In the genomic region with DNA sequence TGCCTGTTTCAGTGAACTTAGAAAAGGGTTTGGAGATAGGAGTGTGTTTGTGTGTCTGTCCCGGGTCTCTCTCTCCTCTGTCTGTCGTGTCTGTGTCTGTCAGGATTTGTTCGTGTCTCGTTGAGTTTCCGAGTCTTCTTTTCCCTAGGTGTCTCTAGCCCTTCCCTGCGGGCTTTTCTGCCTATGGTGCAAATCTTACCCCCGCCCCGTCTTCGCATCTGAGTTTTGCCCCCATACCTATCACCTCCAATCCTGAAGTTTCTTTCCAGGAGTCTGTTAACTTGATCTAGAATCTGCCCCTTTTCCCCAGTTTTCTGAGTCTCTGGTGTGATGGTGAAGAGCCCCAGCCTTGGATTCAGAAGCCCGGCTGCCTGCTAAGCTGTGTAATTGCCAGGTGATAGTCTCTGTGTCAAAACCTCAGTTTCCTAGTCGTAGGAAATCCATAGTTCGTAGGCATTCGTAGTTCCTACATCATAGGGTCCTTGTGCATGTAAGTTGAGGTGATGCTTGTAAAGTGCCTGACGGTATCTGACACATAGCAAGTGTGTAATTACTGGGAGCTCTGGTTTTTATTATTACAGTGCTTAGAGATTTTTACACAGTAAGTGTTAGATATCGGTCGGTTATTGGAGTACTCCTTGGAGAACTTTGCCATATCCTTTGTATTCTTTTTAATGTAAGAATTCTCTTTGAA, we compare ENCODE assay signal across 8 cellular contexts. TPM values are rescaled to one million over a fixed set of nuclear protein-coding genes. Genes with fewer than 3 reads are reported as not detected.
A peak's percentile ranks its signal among the peaks of the same experiment; 100 is the strongest.
DNase-seq lines count a peak whose midpoint lies in the region; ATAC-seq and TF ChIP-seq lines count a peak whose summit lies in the region.

No MANE protein-coding gene starts in this region.

- H3K27me3 ChIP-seq in BE2C (no peaks in the 10 kb centered on the region), MM.1S (replicated peaks; ENCODE audit: insufficient read depth, low read length) (no peaks in the 10 kb centered on the region)

- ATAC-seq in naive thymus-derived CD8-positive, alpha-beta T cell: no peak
- ATAC-seq in HG03442 (IDR thresholded peaks at IDR 0.05; ENCODE audit: unreplicated experiment) (no peak), GM21717 (IDR thresholded peaks at IDR 0.05; ENCODE audit: unreplicated experiment) (no peak), HG02571 (IDR thresholded peaks at IDR 0.05; ENCODE audit: unreplicated experiment) (no peak)

- H3K4me1 ChIP-seq in BE2C (peaks cover 19% of the 10 kb centered on the region), MM.1S (ENCODE audit: low read length) (peaks cover 27% of the 10 kb centered on the region)

- peak overlapping the region; percentile 87 for H3K27ac ChIP-seq in MM.1S (ENCODE audit: low read length)
- H3K27ac ChIP-seq in coronary artery: peak overlapping the region; percentile 82 to 98

- H3K27ac Mint-ChIP-seq in naive thymus-derived CD8-positive, alpha-beta T cell: peak overlapping the region; percentile 89 to 99 (median 96)

- H3K9me2 ChIP-seq in MM.1S (replicated peaks; ENCODE audit: insufficient read depth, low read length): no peaks in the 10 kb centered on the region

- H3K36me3 Mint-ChIP-seq in naive thymus-derived CD8-positive, alpha-beta T cell: peaks cover 2 to 63% (median 4%) of the 10 kb centered on the region in 3 donors

- H3K4me3 Mint-ChIP-seq in naive thymus-derived CD8-positive, alpha-beta T cell: peak overlapping the region; percentile 94 to 98 (median 96)

- no peaks in the 10 kb centered on the region for H3K27me3 Mint-ChIP-seq in naive thymus-derived CD8-positive, alpha-beta T cell

- H3F3A ChIP-seq in MM.1S (ENCODE audit: insufficient read depth, low read length): peaks cover 41% of the 10 kb centered on the region

- H3K9ac ChIP-seq in MM.1S (ENCODE audit: low read length): peak overlapping the region; percentile 85

- peaks cover 85% of the 10 kb centered on the region for H3K79me2 ChIP-seq in MM.1S (ENCODE audit: low read length)

- H3K4me2 ChIP-seq in MM.1S (ENCODE audit: low read depth, low read length): peak overlapping the region; percentile 55

- H4K20me1 ChIP-seq in MM.1S (ENCODE audit: insufficient read depth, low read length): peaks cover 6% of the 10 kb centered on the region

- no peak for DNase-seq in BE2C
- DNase-seq in MM.1S: peak; percentile 19
- no peak for DNase-seq in coronary artery (ENCODE audit: low spot score)
- no peak for DNase-seq in naive thymus-derived CD8-positive, alpha-beta T cell
- DNase-seq in SKM-1 treated with dmso at 0.1 percent for 144 hours (lab: John Stamatoyannopoulos, UW; ENCODE audit: unreplicated experiment): no peak

- TF ChIP-seq CTCF in BE2C (IDR thresholded peaks at IDR 0.05; ENCODE audit: low read depth, low read length) (no peak), MM.1S (IDR thresholded peaks at IDR 0.05; ENCODE audit: low read length) (no peak), coronary artery (IDR thresholded peaks at IDR 0.05) (no peak)

- H3K9me3 Mint-ChIP-seq in naive thymus-derived CD8-positive, alpha-beta T cell: no peaks in the 10 kb centered on the region

- POLR2A ChIA-PET in naive thymus-derived CD8-positive, alpha-beta T cell (lab: Charles Lee): interaction anchor here (0.6 to 1.9 kb wide), 2 partner anchors 21 to 23 kb away, joined by 3 to 5 read pairs; a partner anchor contains a TSS

- H3K4me1 Mint-ChIP-seq in naive thymus-derived CD8-positive, alpha-beta T cell: peaks cover 40 to 80% (median 69%) of the 10 kb centered on the region in 4 donors

- H3K9me3 ChIP-seq in BE2C (no peaks in the 10 kb centered on the region), MM.1S (replicated peaks; ENCODE audit: insufficient read depth, low read length) (no peaks in the 10 kb centered on the region)

- H3K4me3 ChIP-seq in BE2C (ENCODE audit: low read depth, low read length) (peak overlapping the region; percentile 95), MM.1S (ENCODE audit: low read length) (peak overlapping the region; percentile 75), coronary artery (peak overlapping the region; percentile 99)

- H2AFZ ChIP-seq in MM.1S (ENCODE audit: low read length): no peak overlapping the region

- H3K36me3 ChIP-seq in BE2C (peaks cover 51% of the 10 kb centered on the region), MM.1S (replicated peaks; ENCODE audit: insufficient read depth, low read length) (peaks cover 5% of the 10 kb centered on the region; the same call in 1 of the 2 replicates)

RNA-seq across cellular contexts. Expression of a gene that starts 0.8 kb away (rescaled TPM):
- 358 TPM for polyA plus RNA-seq in BE2C (2012; ENCODE audit: insufficient read depth, insufficient read length, low read depth)
- 10 to 100 TPM; 49.5 to 52.2 TPM for total RNA-seq in naive thymus-derived CD8-positive, alpha-beta T cell
- 10 to 100 TPM in 1 of 3 donors, 1 to 10 TPM in 2; 5.5 to 15.8 (median 7.5) TPM for polyA plus RNA-seq in naive thymus-derived CD8-positive, alpha-beta T cell

RNA-seq across cellular contexts. Expression of a gene that starts 21.0 kb away (rescaled TPM):
- 543 TPM for polyA plus RNA-seq in BE2C (2012; ENCODE audit: insufficient read depth, insufficient read length, low read depth)
- 100 to 1,000 TPM; 284 to 289 TPM for total RNA-seq in naive thymus-derived CD8-positive, alpha-beta T cell
- polyA plus RNA-seq in naive thymus-derived CD8-positive, alpha-beta T cell: 10 to 100 TPM in 1 of 3 donors, 1 to 10 TPM in 2; 6.6 to 10.6 (median 8.1) TPM

RNA-seq across cellular contexts. Expression of a gene that starts 27.8 kb away (rescaled TPM):
- polyA plus RNA-seq in BE2C (2012; ENCODE audit: insufficient read depth, insufficient read length, low read depth): 51.0 TPM
- total RNA-seq in naive thymus-derived CD8-positive, alpha-beta T cell: 1 to 10 TPM; 5.3 to 8.3 TPM
- polyA plus RNA-seq in naive thymus-derived CD8-positive, alpha-beta T cell: 1 to 10 TPM; 2.6 to 4.4 (median 4.3) TPM

RNA-seq across cellular contexts. Expression of a gene that starts 32.4 kb away (rescaled TPM):
- polyA plus RNA-seq in BE2C (2012; ENCODE audit: insufficient read depth, insufficient read length, low read depth): 42.2 TPM
- 10 to 100 TPM; 33.8 to 36.3 TPM for total RNA-seq in naive thymus-derived CD8-positive, alpha-beta T cell
- polyA plus RNA-seq in naive thymus-derived CD8-positive, alpha-beta T cell: 10 to 100 TPM; 21.2 to 35.9 (median 34.9) TPM

RNA-seq across cellular contexts. Expression of a gene that starts 35.0 kb away (rescaled TPM):
- polyA plus RNA-seq in BE2C (2012; ENCODE audit: insufficient read depth, insufficient read length, low read depth): 129 TPM
- total RNA-seq in naive thymus-derived CD8-positive, alpha-beta T cell: 100 to 1,000 TPM; 110 to 111 TPM
- polyA plus RNA-seq in naive thymus-derived CD8-positive, alpha-beta T cell: 10 to 100 TPM; 15.3 to 21.7 (median 20.3) TPM
